7 cellular contexts compared by ENCODE assay signal in genomic region chr10:35776557-35776956, GRCh38.
A peak's percentile ranks its signal among the peaks of the same experiment; 100 is the strongest.
DNase-seq lines count a peak whose midpoint lies in the region; FAIRE-seq and TF ChIP-seq lines count a peak whose summit lies in the region.
"Not testable (repeated sequence)": the region's sequence is repeated elsewhere in the genome, so short reads cannot be mapped to it uniquely, and the experiment has no call there.

No MANE protein-coding gene starts in this region.

- not testable (repeated sequence) for H3K36me3 ChIP-seq in HEK293 (ENCODE audit: control insufficient read depth in 2 of 2, insufficient read depth in 1 of 2, low read length in 2 of 2); endothelial cell of umbilical vein (ENCODE audit: control insufficient read depth in 2 of 2, extremely low read depth in 1 of 2, insufficient read depth in 2 of 2, low read length in 2 of 2); mesendoderm (ENCODE audit: control insufficient read depth, insufficient read depth, low read length); neural progenitor cell

- FAIRE-seq in endothelial cell of umbilical vein (lab: Jason Lieb, UNC) = peak; percentile 15

- not testable (repeated sequence) for H3K9me1 ChIP-seq in endothelial cell of umbilical vein (replicated peaks; ENCODE audit: control insufficient read depth, extremely low read depth, insufficient read depth, low read length)

- peaks cover 20% of the 10 kb centered on the region for H3K4me1 Mint-ChIP-seq in nephron
- H3K4me1 Mint-ChIP-seq in neural progenitor cell = not testable (repeated sequence)

- not testable (repeated sequence) for TF ChIP-seq POLR2A in endothelial cell of umbilical vein (IDR thresholded peaks at IDR 0.05; ENCODE audit: low read depth, low read length)

- H3K79me2 ChIP-seq in endothelial cell of umbilical vein (ENCODE audit: control insufficient read depth, insufficient read depth, low read length); mesendoderm (ENCODE audit: control insufficient read depth, insufficient read depth, low read length); neural progenitor cell (ENCODE audit: low read depth): not testable (repeated sequence)

- CTCF ChIA-PET in HEK293 (lab: Yijun Ruan, JAX) = not testable (repeated sequence)
- CTCF ChIA-PET in endothelial cell of umbilical vein (lab: Charles Lee) = interaction anchor here (2.1 to 2.8 kb wide), 2 partner anchors 140 to 1003 kb away, joined by 6 read pairs; no protein-coding TSS in a partner anchor

- H4K8ac ChIP-seq in mesendoderm (ENCODE audit: low read depth, low read length) = not testable (repeated sequence)

- not testable (repeated sequence) for H4K20me1 ChIP-seq in endothelial cell of umbilical vein (replicated peaks; ENCODE audit: control insufficient read depth, extremely low read depth, insufficient read depth, low read length); neural progenitor cell (ENCODE audit: low read depth)

- not testable (repeated sequence) for H3K18ac ChIP-seq in mesendoderm (ENCODE audit: low read length)

- H3K56ac ChIP-seq in mesendoderm (ENCODE audit: low read length) = not testable (repeated sequence)

- not testable (repeated sequence) for H3K4me2 ChIP-seq in endothelial cell of umbilical vein (ENCODE audit: insufficient read depth, low read length); mesendoderm (ENCODE audit: low read length); neural progenitor cell

- not testable (repeated sequence) for H3K9ac ChIP-seq in endothelial cell of umbilical vein (replicated peaks; ENCODE audit: extremely low read depth, insufficient read depth, low read length); mesendoderm (ENCODE audit: low read length); neural progenitor cell

- H3K27ac ChIP-seq in HEK293 (ENCODE audit: extremely low read depth, low read depth, low read length); endothelial cell of umbilical vein (ENCODE audit: insufficient read depth, low read depth, low read length); mesendoderm (ENCODE audit: low read depth, low read length); neural progenitor cell: not testable (repeated sequence)
- peak overlapping the region; percentile 94; the same call in 1 of the 2 replicates for H3K27ac ChIP-seq in VCaP

- BruUV-seq in endothelial cell of umbilical vein (replicated peaks; lab: Mats Ljungman, UMichigan) = not testable (repeated sequence)

- dilution Hi-C loops in endothelial cell of umbilical vein (cut with MboI; ENCODE audit: extremely low pct_ligation_motif_present, low sequenced_read_pairs) = not testable (repeated sequence)

- H3K27me3 Mint-ChIP-seq in nephron (ENCODE audit: low read depth); neural progenitor cell (ENCODE audit: insufficient read depth, low read depth): not testable (repeated sequence)

- H3K23ac ChIP-seq in mesendoderm (ENCODE audit: low read length) = not testable (repeated sequence)

- not testable (repeated sequence) for H2BK5ac ChIP-seq in mesendoderm (ENCODE audit: low read length)

- H3K4ac ChIP-seq in mesendoderm (ENCODE audit: low read depth, low read length) = not testable (repeated sequence)

- H2BK120ac ChIP-seq in mesendoderm (ENCODE audit: low read depth, low read length) = not testable (repeated sequence)

- DNase-seq in endothelial cell of umbilical vein (ENCODE audit: low read depth, low spot score); neural progenitor cell (ENCODE audit: low spot score): not testable (repeated sequence)
- DNase-seq in kidney tubule cell (ENCODE audit: low spot score) (peak; percentile 3), mesendoderm (peak; percentile 56)

- H3K4me3 ChIP-seq in HEK293 (ENCODE audit: low read depth, low read length); endothelial cell of umbilical vein (replicated peaks in 1 of 3; ENCODE audit: insufficient read depth in 1 of 3, low read depth in 1 of 3, low read length in 3 of 3); mesendoderm (ENCODE audit: low read length); neural progenitor cell: not testable (repeated sequence)

- H3K36me3 Mint-ChIP-seq in nephron (ENCODE audit: low read depth); neural progenitor cell: not testable (repeated sequence)

- H3K27me3 ChIP-seq in endothelial cell of umbilical vein (ENCODE audit: control insufficient read depth in 2 of 2, insufficient read depth in 2 of 2, low read length in 2 of 2) = peaks cover 15 to 19% of the 10 kb centered on the region in 2 experiments
- H3K27me3 ChIP-seq in mesendoderm (ENCODE audit: insufficient read depth, low read length, poor library complexity); neural progenitor cell: not testable (repeated sequence)

- H2AFZ ChIP-seq in endothelial cell of umbilical vein (ENCODE audit: low read depth, low read length) = not testable (repeated sequence)
- peak overlapping the region; percentile 26 for H2AFZ ChIP-seq in neural progenitor cell (replicated peaks)

- not testable (repeated sequence) for H3F3A ChIP-seq in neural progenitor cell (ENCODE audit: low read depth)

- intact Hi-C loops in endothelial cell of umbilical vein (cut with micrococcal nuclease) = not testable (repeated sequence)

- H3K9me3 ChIP-seq in HEK293 (ENCODE audit: control insufficient read depth, insufficient read depth, low read depth, low read length); endothelial cell of umbilical vein (replicated peaks; ENCODE audit: control insufficient read depth, insufficient read depth, low read length); neural progenitor cell (ENCODE audit: low read depth): not testable (repeated sequence)

- not testable (repeated sequence) for H3K79me1 ChIP-seq in mesendoderm (ENCODE audit: low read length)

- H2BK15ac ChIP-seq in mesendoderm (replicated peaks; ENCODE audit: low read depth) = not testable (repeated sequence)

- peak overlapping the region in 1 of 3 experiments; percentile 31 for H3K4me3 Mint-ChIP-seq in nephron
- not testable (repeated sequence) for H3K4me3 Mint-ChIP-seq in neural progenitor cell

- not testable (repeated sequence) for H3K4me1 ChIP-seq in HEK293 (ENCODE audit: control insufficient read depth, insufficient read depth, low read length); endothelial cell of umbilical vein (ENCODE audit: control insufficient read depth, extremely low read depth, insufficient read depth, low read length); mesendoderm (ENCODE audit: control insufficient read depth, low read depth, low read length); neural progenitor cell

- POLR2A ChIA-PET in HEK293 (lab: Yijun Ruan, JAX); endothelial cell of umbilical vein (lab: Charles Lee): not testable (repeated sequence)

- not testable (repeated sequence) for H2AK5ac ChIP-seq in mesendoderm (ENCODE audit: low read length)

- not testable (repeated sequence) for H4K5ac ChIP-seq in mesendoderm (ENCODE audit: low read length)

- H3K9me3 Mint-ChIP-seq in nephron, neural progenitor cell: not testable (repeated sequence)

- H3K27ac Mint-ChIP-seq in nephron = peak overlapping the region; percentile 83 to 86 (median 84)
- H3K27ac Mint-ChIP-seq in neural progenitor cell = not testable (repeated sequence)

- not testable (repeated sequence) for TF ChIP-seq CTCF in HEK293 (tag by site-specific recombination; IDR thresholded peaks at IDR 0.05); VCaP (conservative IDR thresholded peaks at IDR 0.05); endothelial cell of umbilical vein (IDR thresholded peaks at IDR 0.05; ENCODE audit: extremely low read depth in 1 of 2, insufficient read depth in 1 of 2, low read depth in 1 of 2, low read length in 2 of 2); nephron (IDR thresholded peaks at IDR 0.05; ENCODE audit: unreplicated experiment in 3 of 3); neural progenitor cell (IDR thresholded peaks at IDR 0.05)

TF ChIP-seq in HEK293, 187 proteins besides CTCF, POLR2A, EP300 and RAD21:
- peak; percentile 60; the same call in 1 of the 2 replicates for TF ChIP-seq PRDM1 (tag by site-specific recombination; IDR thresholded peaks at IDR 0.05)
